11 cellular contexts compared by ENCODE assay signal in the genomic region with DNA sequence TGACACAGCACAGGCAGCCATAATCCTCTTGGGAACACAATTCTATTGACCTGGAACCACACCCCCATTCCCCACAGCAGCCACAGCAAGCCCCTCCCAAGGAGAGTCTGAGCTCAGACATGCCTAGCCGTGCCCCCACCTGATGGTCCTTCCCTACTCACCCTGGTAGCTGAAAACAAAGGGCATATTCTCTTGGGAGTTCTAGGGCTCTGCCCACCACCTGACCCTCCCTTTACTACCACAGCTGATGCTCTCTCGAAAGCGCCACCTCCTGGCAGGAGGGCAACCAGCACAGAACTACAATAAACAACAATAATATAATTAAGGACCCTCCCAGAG.
DNase-seq lines count a peak whose midpoint lies in the region; ATAC-seq, FAIRE-seq and TF ChIP-seq lines count a peak whose summit lies in the region.
"Had no signal": no experiment of that assay in that cellular context is flagged by ENCODE, and none has a peak within 500 bp of the region (broad histone marks: within the 10 kb centered on the region; RNA-seq: fewer than 3 reads in every experiment).

No MANE protein-coding gene starts in this region.

- peaks cover 12% of the 10 kb centered on the region for H3K9me3 Mint-ChIP-seq in activated naive CD4-positive, alpha-beta T cell treated with anti-CD3 and anti-CD28 coated beads for 36 hours
- peaks cover 7% of the 10 kb centered on the region for H3K9me3 Mint-ChIP-seq in type B pancreatic cell
- peaks cover 10% of the 10 kb centered on the region for H3K9me3 Mint-ChIP-seq in Caco-2 (ENCODE audit: unreplicated experiment)

- 5% methylated on average over 3 of the region's 3 CpGs for WGBS in GM12878 (ENCODE audit: insufficient coverage, insufficient replicate concordance, low lambda C conversion rate, missing lambda C conversion rate)

- H3K36me3 Mint-ChIP-seq in activated naive CD4-positive, alpha-beta T cell treated with anti-CD3 and anti-CD28 coated beads for 36 hours (ENCODE audit: low read depth) = peaks cover 3% of the 10 kb centered on the region
- H3K36me3 Mint-ChIP-seq in type B pancreatic cell (no peaks in the 10 kb centered on the region), Caco-2 (ENCODE audit: insufficient read depth, unreplicated experiment) (no peaks in the 10 kb centered on the region)

- TF ChIP-seq CTCF in GM12878 (IDR thresholded peaks at IDR 0.05 in 2 of 3, conservative IDR thresholded peaks at IDR 0.05 in 1 of 3; ENCODE audit: control insufficient read depth in 2 of 3, extremely low read depth in 1 of 3, insufficient read depth in 1 of 3, low read depth in 3 of 3, low read length in 3 of 3) (peak; percentile 14 to 39 (median 29); a peak in 4 of 6 replicates), type B pancreatic cell (conservative IDR thresholded peaks at IDR 0.05) (peak; percentile 53), Caco-2 (IDR thresholded peaks at IDR 0.05; ENCODE audit: insufficient read depth in 1 of 2, low read depth in 1 of 2, low read length in 1 of 2, severe bottlenecking in 1 of 2, unreplicated experiment in 1 of 2) (peak in 1 of 2 experiments; percentile 18)

- H3K36me3 ChIP-seq in GM12878 (ENCODE audit: control insufficient read depth in 2 of 2, insufficient read depth in 2 of 2, low read length in 1 of 2) = no peaks in the 10 kb centered on the region
- H3K36me3 ChIP-seq in Caco-2 (ENCODE audit: control insufficient read depth, insufficient read depth, low read length) = no peaks in the 10 kb centered on the region

- ATAC-seq in GM12878 (peak; percentile 54), HG02852 (IDR thresholded peaks at IDR 0.05; ENCODE audit: unreplicated experiment) (no peak)

- no peak overlapping the region for H3K27ac ChIP-seq in GM12878 (ENCODE audit: control insufficient read depth, insufficient read depth)
- H3K27ac ChIP-seq: hepatocyte had no signal

- H3K27me3 ChIP-seq in GM12878 (replicated peaks in 1 of 2; ENCODE audit: control insufficient read depth in 2 of 2, insufficient read depth in 2 of 2, low read length in 1 of 2) (peaks cover 0 to 2% of the 10 kb centered on the region in 2 experiments; a peak in 3 of 4 replicates), Caco-2 (replicated peaks; ENCODE audit: control insufficient read depth, insufficient read depth, low read length) (no peaks in the 10 kb centered on the region; the same call in 1 of the 2 replicates)
- H3K27me3 ChIP-seq: hepatocyte had no signal

- no peak overlapping the region for H3K4me3 Mint-ChIP-seq in activated naive CD4-positive, alpha-beta T cell treated with anti-CD3 and anti-CD28 coated beads for 36 hours
- no peak overlapping the region for H3K4me3 Mint-ChIP-seq in type B pancreatic cell
- H3K4me3 Mint-ChIP-seq in Caco-2 (ENCODE audit: unreplicated experiment) = no peak overlapping the region
- H3K4me3 Mint-ChIP-seq: B cell had no signal

- DNase-seq in activated naive CD4-positive, alpha-beta T cell treated with anti-CD3 and anti-CD28 coated beads for 36 hours = peak; percentile 21
- DNase-seq in activated naive CD4-positive, alpha-beta T cell treated with anti-CD3 and anti-CD28 coated beads, Interleukin-2, amount 50 U/mL, for 16 hours = no peak
- peak; percentile 99 for DNase-seq in NCI-H2171 treated with DMSO at 0.1 percent for 48 hours (lab: John Stamatoyannopoulos, UW)
- DNase-seq in GM12878 (ENCODE audit: low read depth, low spot score) = peak; percentile 12
- DNase-seq in type B pancreatic cell (ENCODE audit: extremely low spot score, unreplicated experiment) = no peak
- DNase-seq in Caco-2 = no peak
- DNase-seq in globus pallidus (ENCODE audit: low spot score) = no peak
- DNase-seq: occipital lobe had no signal

- H3K27me3 Mint-ChIP-seq in activated naive CD4-positive, alpha-beta T cell treated with anti-CD3 and anti-CD28 coated beads for 36 hours (ENCODE audit: low read depth) = peaks cover 41% of the 10 kb centered on the region
- H3K27me3 Mint-ChIP-seq in type B pancreatic cell (peaks cover 23% of the 10 kb centered on the region), Caco-2 (ENCODE audit: insufficient read depth, unreplicated experiment) (peaks cover 21% of the 10 kb centered on the region)

- H3K27ac Mint-ChIP-seq in activated naive CD4-positive, alpha-beta T cell treated with anti-CD3 and anti-CD28 coated beads for 36 hours = no peak overlapping the region
- H3K27ac Mint-ChIP-seq in type B pancreatic cell = no peak overlapping the region
- H3K27ac Mint-ChIP-seq in Caco-2 (ENCODE audit: unreplicated experiment) = no peak overlapping the region
- H3K27ac Mint-ChIP-seq: B cell had no signal

- CTCF ChIA-PET in activated naive CD4-positive, alpha-beta T cell treated with anti-CD3 and anti-CD28 coated beads for 36 hours (lab: Charles Lee) = interaction anchor here (0.6 to 2.9 kb wide), 5 partner anchors 9 to 73 kb away, joined by 3 to 10 read pairs (median 3); no protein-coding TSS in a partner anchor
- CTCF ChIA-PET in GM12878 (lab: Yijun Ruan, JAX) (interaction anchor here (1.0 to 3.8 kb wide), 4 partner anchors 9 to 122 kb away, joined by 3 to 18 read pairs (median 8); no protein-coding TSS in a partner anchor), Caco-2 (lab: Charles Lee) (no interaction called here)

- H3K4me2 ChIP-seq in GM12878 (ENCODE audit: control insufficient read depth, insufficient read depth) = no peak overlapping the region
- H3K4me2 ChIP-seq: hepatocyte had no signal

- no peak for FAIRE-seq in GM12878 (lab: Jason Lieb, UNC)

- H3K4me3 ChIP-seq in GM12878 (no peak overlapping the region), Caco-2 (ENCODE audit: low read depth, low read length) (no peak overlapping the region)
- H3K4me3 ChIP-seq: hepatocyte had no signal

- no peaks in the 10 kb centered on the region for H3K79me2 ChIP-seq in GM12878 (ENCODE audit: control insufficient read depth, insufficient read depth, low read length)
- H3K79me2 ChIP-seq: hepatocyte had no signal

- no peak for TF ChIP-seq POLR2A in GM12878 (IDR thresholded peaks at IDR 0.05; ENCODE audit: low read depth, low read length)

- no peak overlapping the region for H2AFZ ChIP-seq in GM12878 (ENCODE audit: control insufficient read depth, low read depth, low read length)
- H2AFZ ChIP-seq: hepatocyte had no signal

- H3K4me1 ChIP-seq in GM12878 (ENCODE audit: control insufficient read depth, insufficient read depth, low read length) (no peaks in the 10 kb centered on the region), Caco-2 (no peaks in the 10 kb centered on the region)

- no peaks in the 10 kb centered on the region for H3K4me1 Mint-ChIP-seq in activated naive CD4-positive, alpha-beta T cell treated with anti-CD3 and anti-CD28 coated beads for 36 hours (ENCODE audit: low read depth)
- H3K4me1 Mint-ChIP-seq in type B pancreatic cell (ENCODE audit: unreplicated experiment) (no peaks in the 10 kb centered on the region), Caco-2 (ENCODE audit: low read depth, unreplicated experiment) (no peaks in the 10 kb centered on the region)
- H3K4me1 Mint-ChIP-seq: B cell had no signal

- BruUV-seq in GM12878 (replicated peaks; lab: Mats Ljungman, UMichigan) (no TSS peak), Caco-2 (replicated peaks; lab: Mats Ljungman, UMichigan) (no TSS peak)

- no peaks in the 10 kb centered on the region for H4K20me1 ChIP-seq in GM12878 (ENCODE audit: control insufficient read depth, insufficient read depth)

- SMC1A ChIA-PET in GM12878 (lab: Charles Lee; ENCODE audit: uncharacterized antibody, unreplicated experiment) = interaction anchor here (1.2 to 1.4 kb wide), 2 partner anchors 12 to 83 kb away, joined by 3 read pairs; no protein-coding TSS in a partner anchor

- intact Hi-C loops in activated naive CD4-positive, alpha-beta T cell treated with anti-CD3 and anti-CD28 coated beads for 36 hours (cut with micrococcal nuclease) = loop anchor here (2.0 kb wide), 1 partner anchor 34 kb away; no protein-coding TSS in a partner anchor
- intact Hi-C loops in GM12878 (cut with micrococcal nuclease; ENCODE audit: unreplicated experiment) (no loop called here), Caco-2 (cut with micrococcal nuclease; ENCODE audit: unreplicated experiment) (loop anchor here (1.0 kb wide), 1 partner anchor 74 kb away; no protein-coding TSS in a partner anchor)

- no peaks in the 10 kb centered on the region; the same call in 1 of the 3 replicates for H3K9me3 ChIP-seq in GM12878 (replicated peaks; ENCODE audit: control insufficient read depth, insufficient read depth, low read length)
- H3K9me3 ChIP-seq in Caco-2 = no peaks in the 10 kb centered on the region

- in situ Hi-C loops in GM12878 (cut with MboI) = no loop called here

- POLR2A ChIA-PET in GM12878 (lab: Charles Lee) (no interaction called here), Caco-2 (lab: Charles Lee) (no interaction called here)

- no peak for TF ChIP-seq EP300 in GM12878 (IDR thresholded peaks at IDR 0.05; ENCODE audit: borderline replicate concordance in 1 of 2, control insufficient read depth in 1 of 2, low read depth in 2 of 2, low read length in 2 of 2)

- H3K9ac ChIP-seq in GM12878 (ENCODE audit: control insufficient read depth, insufficient read depth, low read length) = no peak overlapping the region

- RAD21 ChIA-PET in GM12878 (lab: Charles Lee; ENCODE audit: unreplicated experiment) = no interaction called here

- no peak for TF ChIP-seq RAD21 in GM12878 (IDR thresholded peaks at IDR 0.05; ENCODE audit: insufficient read depth, low read depth, low read length)

TF ChIP-seq in GM12878, 131 proteins besides CTCF, POLR2A, EP300 and RAD21 (continues in another document):
- peak; percentile 24; the same call in 1 of the 2 replicates for TF ChIP-seq SMC3 (IDR thresholded peaks at IDR 0.05; ENCODE audit: borderline replicate concordance, low read length)

Comparison
In these comparisons a context has a peak if more than half of its experiments do, and no peak if none do; other contexts are left out.
1. DNase-seq: peak in activated naive CD4-positive, alpha-beta T cell treated with anti-CD3 and anti-CD28 coated beads for 36 hours (single experiment), NCI-H2171 treated with DMSO at 0.1 percent for 48 hours (single experiment) and GM12878 (single experiment); none in activated naive CD4-positive, alpha-beta T cell treated with anti-CD3 and anti-CD28 coated beads, Interleukin-2, amount 50 U/mL, for 16 hours (single experiment), type B pancreatic cell (single experiment), Caco-2 (0 of 2) and globus pallidus (single experiment).